In genomic region chr3:159818399-159818798, GRCh38 we compare ENCODE assay signal across 12 cellular contexts. TPM values are rescaled to one million over a fixed set of nuclear protein-coding genes. Genes with fewer than 3 reads are reported as not detected.
DNase-seq lines count a peak whose midpoint lies in the region; ATAC-seq, FAIRE-seq and TF ChIP-seq lines count a peak whose summit lies in the region.
"Had no signal": no experiment of that assay in that cellular context is flagged by ENCODE, and none has a peak within 500 bp of the region (broad histone marks: within the 10 kb centered on the region; RNA-seq: fewer than 3 reads in every experiment).

No MANE protein-coding gene starts in this region.

- no peak overlapping the region for H2BK20ac ChIP-seq in IMR-90 (ENCODE audit: low read depth, low read length)

- H2AK5ac ChIP-seq in IMR-90 (ENCODE audit: low read depth, low read length) = no peak overlapping the region

- 0 out of 4 replicates have a peak overlapping the region, but pooled peaks of 1 of the 2 experiments have one; percentile 3 for H4K8ac ChIP-seq in IMR-90 (ENCODE audit: low read depth in 2 of 2, low read length in 2 of 2)

- intact Hi-C loops in IMR-90 (cut with micrococcal nuclease) = no loop called here

- H2AK9ac ChIP-seq in IMR-90 (replicated peaks; ENCODE audit: low read depth, low read length, poor library complexity) = no peak overlapping the region

- no peak overlapping the region for H2BK5ac ChIP-seq in IMR-90 (ENCODE audit: low read depth, low read length, poor library complexity, severe bottlenecking)

- CTCF ChIA-PET in BJ (lab: Yijun Ruan, JAX) (interaction anchor here (0.8 to 4.2 kb wide), 7 partner anchors 9 to 207 kb away, joined by 3 to 40 read pairs (median 8); no protein-coding TSS in a partner anchor), IMR-90 (lab: Yijun Ruan, JAX) (interaction anchor here (0.6 to 1.1 kb wide), 5 partner anchors 13 to 188 kb away, joined by 3 to 7 read pairs (median 3); no protein-coding TSS in a partner anchor)

- peaks cover 28% of the 10 kb centered on the region for H3K9me1 ChIP-seq in IMR-90 (ENCODE audit: insufficient read depth, low read length)

- no TSS peak for BruUV-seq in IMR-90 (replicated peaks; lab: Mats Ljungman, UMichigan)

- peaks cover 67% of the 10 kb centered on the region for H3K4me1 Mint-ChIP-seq in chondrocyte (ENCODE audit: low read depth)
- H3K4me1 Mint-ChIP-seq: activated CD8-positive, alpha-beta memory T cell treated with anti-CD3 and anti-CD28 coated beads, Interleukin-2, amount 10 ng/mL, durations not matched to agents 7 days and 5 days; activated naive CD8-positive, alpha-beta T cell treated with anti-CD3 and anti-CD28 coated beads for 36 hours had no signal

- no peak overlapping the region for H3K23ac ChIP-seq in IMR-90 (ENCODE audit: low read depth, low read length)

- no peak overlapping the region for H3K4me2 ChIP-seq in IMR-90 (ENCODE audit: low read depth, low read length)

- H3K56ac ChIP-seq in IMR-90 (ENCODE audit: extremely low read depth, insufficient read depth, low read length) = no peak overlapping the region

- H3K4me3 ChIP-seq in BJ (ENCODE audit: low read depth, low read length) = no peak overlapping the region
- no peak overlapping the region for H3K4me3 ChIP-seq in IMR-90 (ENCODE audit: insufficient read depth, low read depth, low read length)

- H3K27ac Mint-ChIP-seq in chondrocyte (ENCODE audit: unreplicated experiment) = no peak overlapping the region
- H3K27ac Mint-ChIP-seq: activated CD8-positive, alpha-beta memory T cell treated with anti-CD3 and anti-CD28 coated beads, Interleukin-2, amount 10 ng/mL, durations not matched to agents 7 days and 5 days; activated naive CD8-positive, alpha-beta T cell treated with anti-CD3 and anti-CD28 coated beads for 36 hours had no signal

- H3K27me3 Mint-ChIP-seq in chondrocyte (ENCODE audit: low read depth) = no peaks in the 10 kb centered on the region

- H3K36me3 ChIP-seq in BJ (ENCODE audit: control insufficient read depth, insufficient read depth, low read length) (no peaks in the 10 kb centered on the region; the same call in 1 of the 2 replicates), IMR-90 (ENCODE audit: control insufficient read depth, insufficient read depth, low read length) (no peaks in the 10 kb centered on the region)

- H3K27me3 ChIP-seq in BJ (ENCODE audit: control insufficient read depth, insufficient read depth, low read length) (no peaks in the 10 kb centered on the region), IMR-90 (ENCODE audit: control insufficient read depth, insufficient read depth, low read length) (no peaks in the 10 kb centered on the region)

- peaks cover 19% of the 10 kb centered on the region for H3K4me1 ChIP-seq in IMR-90 (ENCODE audit: control insufficient read depth, insufficient read depth, low read length)

- POLR2A ChIA-PET in BJ (lab: Charles Lee) = no interaction called here
- POLR2A ChIA-PET in IMR-90 (lab: Charles Lee; ENCODE audit: unreplicated experiment) = no interaction called here

- no peaks in the 10 kb centered on the region for H3K9me3 ChIP-seq in IMR-90 (ENCODE audit: control insufficient read depth, insufficient read depth, low read length)

- no peak for FAIRE-seq in GM12892 (lab: Jason Lieb, UNC)
- FAIRE-seq: colon had no signal

- H3K9ac ChIP-seq in IMR-90 (ENCODE audit: low read depth, low read length) = no peak overlapping the region

- TF ChIP-seq CTCF in BJ (IDR thresholded peaks at IDR 0.05; ENCODE audit: insufficient read depth, low read depth, low read length) (0 out of 2 replicates have a peak, but pooled peaks have one; percentile 8), IMR-90 (conservative IDR thresholded peaks at IDR 0.05; ENCODE audit: low read depth, low read length) (0 out of 2 replicates have a peak, but pooled peaks have one; percentile 18), chondrocyte (IDR thresholded peaks at IDR 0.05) (peak; percentile 36)

- TF ChIP-seq RAD21 in IMR-90 (IDR thresholded peaks at IDR 0.05; ENCODE audit: low read length) = peak; percentile 8; the same call in 1 of the 2 replicates

- peaks cover 27% of the 10 kb centered on the region for H4K20me1 ChIP-seq in IMR-90 (ENCODE audit: insufficient read depth, low read length)

- no peak overlapping the region for H2BK120ac ChIP-seq in IMR-90 (ENCODE audit: low read depth, low read length)

- H3K4me3 Mint-ChIP-seq in chondrocyte (ENCODE audit: unreplicated experiment) = no peak overlapping the region
- H3K4me3 Mint-ChIP-seq: activated CD8-positive, alpha-beta memory T cell treated with anti-CD3 and anti-CD28 coated beads, Interleukin-2, amount 10 ng/mL, durations not matched to agents 7 days and 5 days; activated naive CD8-positive, alpha-beta T cell treated with anti-CD3 and anti-CD28 coated beads for 36 hours; nephron had no signal

- H4K5ac ChIP-seq in IMR-90 (ENCODE audit: low read depth, low read length) = no peak overlapping the region

- H3K36me3 Mint-ChIP-seq in chondrocyte (ENCODE audit: low read depth) = peaks cover 3% of the 10 kb centered on the region
- H3K36me3 Mint-ChIP-seq: activated CD8-positive, alpha-beta memory T cell treated with anti-CD3 and anti-CD28 coated beads, Interleukin-2, amount 10 ng/mL, durations not matched to agents 7 days and 5 days; activated naive CD8-positive, alpha-beta T cell treated with anti-CD3 and anti-CD28 coated beads for 36 hours had no signal

- no peaks in the 10 kb centered on the region for H3K9me3 Mint-ChIP-seq in chondrocyte (ENCODE audit: low read depth)
- H3K9me3 Mint-ChIP-seq: activated naive CD8-positive, alpha-beta T cell treated with anti-CD3 and anti-CD28 coated beads for 36 hours; nephron had no signal

- peaks cover 59 to 88% of the 10 kb centered on the region in 2 experiments for H3K79me1 ChIP-seq in IMR-90 (ENCODE audit: low read depth in 1 of 2, low read length in 2 of 2)

- H3K27ac ChIP-seq in IMR-90 (ENCODE audit: insufficient read depth, low read length) = no peak overlapping the region

- H2BK15ac ChIP-seq in IMR-90 (ENCODE audit: low read depth, low read length) = no peak overlapping the region

- dilution Hi-C loops in IMR-90 (cut with HindIII; ENCODE audit: low sequenced_read_pairs, unreplicated experiment) = no loop called here

- in situ Hi-C loops in IMR-90 (cut with MboI; ENCODE audit: low sequenced_read_pairs) = no loop called here

- ATAC-seq in IMR-90 (ENCODE audit: low read depth) (peak; percentile 46), GM21737 (IDR thresholded peaks at IDR 0.05; ENCODE audit: unreplicated experiment) (no peak)
- ATAC-seq: activated CD8-positive, alpha-beta memory T cell treated with anti-CD3 and anti-CD28 coated beads, Interleukin-2, amount 10 ng/mL, durations not matched to agents 7 days and 5 days had no signal

- WGBS in IMR-90 (ENCODE audit: extremely low coverage in 2 of 2, insufficient read length in 1 of 2), 2 experiments = 83% methylated on average over 1 of the region's 3 CpGs; no CpG with 5 or more reads in 1 of the 2 experiments

- H3K18ac ChIP-seq in IMR-90 (ENCODE audit: low read depth, low read length) = no peak overlapping the region

- H2AFZ ChIP-seq in IMR-90 (replicated peaks; ENCODE audit: low read length, poor library complexity) = peak overlapping the region; percentile 47

- H3K14ac ChIP-seq in IMR-90 (replicated peaks; ENCODE audit: low read depth, low read length) = no peak overlapping the region

- H3K4ac ChIP-seq in IMR-90 (ENCODE audit: low read depth, low read length) = no peak overlapping the region

- DNase-seq in BJ (ENCODE audit: low read depth) = no peak
- DNase-seq in IMR-90 = no peak
- DNase-seq in chondrocyte (ENCODE audit: low spot score) = no peak
- DNase-seq in medulla oblongata (ENCODE audit: extremely low spot score) = peak; percentile 61
- DNase-seq in erythroblast (lab: John Stamatoyannopoulos, UW) = no peak
- no peak for DNase-seq in GM12892 (ENCODE audit: insufficient read length)
- DNase-seq in stimulated activated CD4-positive, alpha-beta T cell treated with anti-CD3 and anti-CD28 coated beads, Interleukin-15, amount 100 ng/mL, for 24 hours = no peak
- DNase-seq: activated CD8-positive, alpha-beta memory T cell treated with anti-CD3 and anti-CD28 coated beads, Interleukin-2, amount 10 ng/mL, durations not matched to agents 7 days and 5 days; activated naive CD8-positive, alpha-beta T cell treated with anti-CD3 and anti-CD28 coated beads for 36 hours had no signal

- TF ChIP-seq POLR2A in IMR-90 (IDR thresholded peaks at IDR 0.05; ENCODE audit: low read depth, low read length) (no peak), erythroblast (IDR thresholded peaks at IDR 0.05; ENCODE audit: low read length) (no peak), GM12892 (IDR thresholded peaks at IDR 0.05; ENCODE audit: low read depth, low read length) (no peak)

- no peak overlapping the region for H4K91ac ChIP-seq in IMR-90 (ENCODE audit: insufficient read depth, low read depth, low read length)

TF ChIP-seq in IMR-90, 13 proteins besides CTCF, POLR2A, EP300 and RAD21 (continues in another document):
- no peak for TF ChIP-seq MXI1 (IDR thresholded peaks at IDR 0.05; ENCODE audit: borderline replicate concordance, low read depth, low read length)
- no peak for TF ChIP-seq RFX5 (IDR thresholded peaks at IDR 0.05; ENCODE audit: low read depth, low read length)
- no peak for TF ChIP-seq NFE2L2 (IDR thresholded peaks at IDR 0.05; ENCODE audit: low read depth, low read length)
- no peak for TF ChIP-seq RCOR1 (IDR thresholded peaks at IDR 0.05; ENCODE audit: insufficient replicate concordance, low read length)
- TF ChIP-seq USF2 (IDR thresholded peaks at IDR 0.05; ENCODE audit: low read depth, low read length) = no peak
- TF ChIP-seq CHD1 (IDR thresholded peaks at IDR 0.05; ENCODE audit: low read depth, low read length) = no peak
- no peak for TF ChIP-seq MAFK (IDR thresholded peaks at IDR 0.05; ENCODE audit: low read depth, low read length)
- no peak for TF ChIP-seq MAZ (IDR thresholded peaks at IDR 0.05; ENCODE audit: borderline replicate concordance, low read depth, low read length)

RNA-seq across cellular contexts. Expression of gene SCHIP1, which starts 21.3 kb away (rescaled TPM):
- 1.6 and 3.1 TPM in 2 replicates for polyA plus RNA-seq in BJ (2011; rRNA removed)
- polyA minus RNA-seq in BJ (2011; rRNA and poly(A)+ RNA removed) = 6.1 and 9.6 TPM in 2 replicates
- 5.0 and 5.4 TPM in 2 replicates for total RNA-seq in IMR-90 (2012; rRNA removed)
- polyA plus RNA-seq in IMR-90 (2012; rRNA removed) = 2.8 and 3.9 TPM in 2 replicates
- polyA plus RNA-seq in IMR-90 (2012; cell fraction: cytosol; rRNA removed) = 0.21 and 0.57 TPM in 2 replicates
- polyA plus RNA-seq in IMR-90 (2012; cell fraction: nucleus; rRNA removed; ENCODE audit: low replicate concordance) = 3.5 and 19.4 TPM in 2 replicates
- total RNA-seq in chondrocyte = 7.1 to 10.6 TPM (median 7.5 TPM) in 3 replicates
- polyA plus RNA-seq in GM12892 (2012; ENCODE audit: missing spikeins) = 0.42 TPM
- total RNA-seq: activated naive CD8-positive, alpha-beta T cell treated with anti-CD3 and anti-CD28 coated beads for 36 hours had no signal
